9 cellular contexts compared by ENCODE assay signal in genomic region chr10:60883187-60883586, GRCh38.
A peak's percentile ranks its signal among the peaks of the same experiment; 100 is the strongest.
DNase-seq lines count a peak whose midpoint lies in the region; ATAC-seq and TF ChIP-seq lines count a peak whose summit lies in the region.
"Had no signal": no experiment of that assay in that cellular context is flagged by ENCODE, and none has a peak within 500 bp of the region (broad histone marks: within the 10 kb centered on the region; RNA-seq: fewer than 3 reads in every experiment).

No MANE protein-coding gene starts in this region.

- no peaks in the 10 kb centered on the region for H3K36me3 ChIP-seq in SU-DHL-6 (ENCODE audit: low read length)

- no peaks in the 10 kb centered on the region for H3K9me2 ChIP-seq in SU-DHL-6 (replicated peaks; ENCODE audit: insufficient read depth, low read length)

- no peaks in the 10 kb centered on the region for H4K20me1 ChIP-seq in SU-DHL-6 (ENCODE audit: low read depth, low read length)

- peak; percentile 39 for DNase-seq in iPS-NIHi11 (ENCODE audit: low spot score)
- no peak for DNase-seq in putamen (ENCODE audit: low spot score)
- no peak for DNase-seq in COLO668 (lab: John Stamatoyannopoulos, UW; ENCODE audit: unreplicated experiment)
- DNase-seq in coronary artery (ENCODE audit: low spot score) = no peak
- DNase-seq in medulla oblongata (ENCODE audit: extremely low spot score) = no peak

- H3K79me2 ChIP-seq in SU-DHL-6 (ENCODE audit: insufficient read depth, low read length) = no peaks in the 10 kb centered on the region

- H3K27ac ChIP-seq in SU-DHL-6 (ENCODE audit: low read depth, low read length) = no peak overlapping the region
- no peak overlapping the region for H3K27ac ChIP-seq in coronary artery
- H3K27ac ChIP-seq: VCaP had no signal

- H3K4me3 ChIP-seq in SU-DHL-6 (ENCODE audit: insufficient read depth, low read length, poor library complexity, severe bottlenecking) (no peak overlapping the region), coronary artery (no peak overlapping the region)

- H3K9ac ChIP-seq in SU-DHL-6 (ENCODE audit: low read length) = no peak overlapping the region

- H3K9me3 ChIP-seq in SU-DHL-6 (ENCODE audit: insufficient read depth, low read length) = no peaks in the 10 kb centered on the region

- no peak overlapping the region for H2AFZ ChIP-seq in SU-DHL-6 (ENCODE audit: low read depth, low read length, severe bottlenecking)

- no peaks in the 10 kb centered on the region for H3F3A ChIP-seq in SU-DHL-6 (ENCODE audit: insufficient read depth)

- ATAC-seq in GM18502 (IDR thresholded peaks at IDR 0.05; ENCODE audit: poor library complexity, unreplicated experiment) = peak; percentile 75
- peak; percentile 76 for ATAC-seq in HG02943 (IDR thresholded peaks at IDR 0.05; ENCODE audit: low read depth, unreplicated experiment)

- no peak overlapping the region for H3K4me2 ChIP-seq in SU-DHL-6 (ENCODE audit: low read depth, low read length, poor library complexity, severe bottlenecking)

- peak; percentile 27 for TF ChIP-seq CTCF in SU-DHL-6 (IDR thresholded peaks at IDR 0.05; ENCODE audit: insufficient read depth, low read length, poor library complexity, severe bottlenecking)
- TF ChIP-seq CTCF in coronary artery (IDR thresholded peaks at IDR 0.05) = no peak

- no peaks in the 10 kb centered on the region for H3K27me3 ChIP-seq in SU-DHL-6 (ENCODE audit: low read length)
